Comparison of ENCODE assay signal across 9 cellular contexts in genomic region chr19:42516771-42517170, GRCh38. TPM values are rescaled to one million over a fixed set of nuclear protein-coding genes. Genes with fewer than 3 reads are reported as not detected.
"Had no signal": no experiment of that assay in that cellular context is flagged by ENCODE, and none has a peak within 500 bp of the region (broad histone marks: within the 10 kb centered on the region; RNA-seq: fewer than 3 reads in every experiment).

No MANE protein-coding gene starts in this region.

- ATAC-seq: GM23338, HCT116 had no signal

- H3K4me2 ChIP-seq: GM23338, KMS-11 had no signal

- DNase-seq: H7, IMR-90, KBM-7 had no signal

- H3K27ac ChIP-seq: HL-60, KMS-11 had no signal

- H3K9me3 ChIP-seq: HAP-1 had no signal

- H3K36me3 ChIP-seq: HAP-1 had no signal

- H3K27ac Mint-ChIP-seq: GM23338 had no signal

- H3K4me3 Mint-ChIP-seq: GM23338 had no signal

- H3K4me3 ChIP-seq: GM23338, HAP-1 had no signal

- H3K9ac ChIP-seq: KMS-11 had no signal

- H3K4me1 ChIP-seq: HAP-1 had no signal

- H2AFZ ChIP-seq: GM23338 had no signal

RNA-seq across cellular contexts. Expression of gene CEACAM1, which starts 11.5 kb away (rescaled TPM):
- total RNA-seq: HT1080, IMR-90 had no signal
- polyA plus RNA-seq: IMR-90 had no signal
